ENCODE assay signal across 28 cellular contexts in the genomic region with DNA sequence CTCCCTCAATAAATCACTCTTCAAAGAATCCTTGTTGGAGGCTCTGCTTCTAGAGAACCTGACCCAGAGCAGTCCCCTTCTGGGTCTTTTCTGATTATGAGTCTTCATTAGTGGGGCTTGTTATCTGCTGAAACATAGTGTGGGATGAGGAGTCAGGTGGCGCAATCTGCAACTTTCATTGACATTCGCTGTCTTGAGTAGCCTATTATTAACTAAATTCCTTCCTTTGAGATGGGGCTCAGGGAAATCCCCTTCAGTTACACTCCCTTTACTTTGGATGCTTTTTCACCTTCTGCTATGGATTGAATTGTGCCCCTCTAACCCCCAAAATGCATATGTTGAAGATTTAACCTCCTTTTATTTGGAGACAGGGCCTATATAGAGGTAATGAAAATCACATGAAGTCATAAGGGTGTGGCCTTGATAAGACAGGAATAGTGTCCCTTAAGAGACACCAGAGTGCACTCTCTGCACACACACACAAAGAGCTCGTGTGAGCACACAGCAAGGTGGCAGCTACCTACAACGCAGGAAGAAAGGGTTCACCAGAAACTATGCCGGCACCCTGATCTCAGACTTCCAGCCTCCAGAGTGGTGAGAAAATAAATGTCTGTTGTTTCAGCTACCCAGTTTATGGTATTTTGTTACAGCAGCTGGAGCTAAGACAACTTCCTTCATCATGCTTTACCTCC. TPM values are rescaled to one million over a fixed set of nuclear protein-coding genes. Genes with fewer than 3 reads are reported as not detected.
A peak's percentile ranks its signal among the peaks of the same experiment; 100 is the strongest.
DNase-seq lines count a peak whose midpoint lies in the region; ATAC-seq lines count a peak whose summit lies in the region.
"Had no signal": no experiment of that assay in that cellular context is flagged by ENCODE, and none has a peak within 500 bp of the region (broad histone marks: within the 10 kb centered on the region; RNA-seq: fewer than 3 reads in every experiment).

No MANE protein-coding gene starts in this region.

- no peaks in the 10 kb centered on the region for H3K36me3 ChIP-seq in iPS-18a (ENCODE audit: control insufficient read depth, low read depth, low read length)
- H3K36me3 ChIP-seq: adrenal gland had no signal

- H3K9ac ChIP-seq in iPS-18a (ENCODE audit: low read length), result peak overlapping the region; percentile 24
- H3K9ac ChIP-seq: parathyroid adenoma had no signal

- peaks cover 12% of the 10 kb centered on the region for H3K36me3 Mint-ChIP-seq in activated naive CD8-positive, alpha-beta T cell treated with anti-CD3 and anti-CD28 coated beads, Interleukin-2, amount 50 U/mL, for 24 hours (ENCODE audit: low read depth)
- H3K36me3 Mint-ChIP-seq in activated naive CD8-positive, alpha-beta T cell treated with anti-CD3 and anti-CD28 coated beads for 36 hours, result peaks cover 6% of the 10 kb centered on the region
- peaks cover 34% of the 10 kb centered on the region for H3K36me3 Mint-ChIP-seq in activated T-helper 17 cell treated with anti-CD3 and anti-CD28 coated beads, Interleukin-2, amount 50 U/mL, for 72 hours (ENCODE audit: low read depth)
- H3K36me3 Mint-ChIP-seq: naive B cell had no signal

- no peaks in the 10 kb centered on the region for H3K27me3 Mint-ChIP-seq in activated naive CD8-positive, alpha-beta T cell treated with anti-CD3 and anti-CD28 coated beads, Interleukin-2, amount 50 U/mL, for 24 hours
- no peaks in the 10 kb centered on the region for H3K27me3 Mint-ChIP-seq in activated naive CD8-positive, alpha-beta T cell treated with anti-CD3 and anti-CD28 coated beads for 36 hours
- H3K27me3 Mint-ChIP-seq in activated T-helper 17 cell treated with anti-CD3 and anti-CD28 coated beads, Interleukin-2, amount 50 U/mL, for 72 hours, result no peaks in the 10 kb centered on the region
- H3K27me3 Mint-ChIP-seq: dendritic cell treated with granulocyte-macrophage colony-stimulating factor and Interleukin-4, amounts not matched to agents 40 ng/mL and 50 ng/mL, for 4 days; memory B cell; naive B cell; T-helper 17 cell had no signal

- H3K4me1 Mint-ChIP-seq in activated naive CD8-positive, alpha-beta T cell treated with anti-CD3 and anti-CD28 coated beads, Interleukin-2, amount 50 U/mL, for 24 hours, result peaks cover 11% of the 10 kb centered on the region
- H3K4me1 Mint-ChIP-seq in activated naive CD8-positive, alpha-beta T cell treated with anti-CD3 and anti-CD28 coated beads for 36 hours, result peaks cover 16% of the 10 kb centered on the region
- peaks cover 4% of the 10 kb centered on the region for H3K4me1 Mint-ChIP-seq in activated T-helper 17 cell treated with anti-CD3 and anti-CD28 coated beads, Interleukin-2, amount 50 U/mL, for 72 hours
- H3K4me1 Mint-ChIP-seq: CD14-positive monocyte, T-helper 17 cell had no signal

- DNase-seq in activated naive CD8-positive, alpha-beta T cell treated with anti-CD3 and anti-CD28 coated beads, Interleukin-2, amount 50 U/mL, for 24 hours, result no peak
- no peak for DNase-seq in activated naive CD8-positive, alpha-beta T cell treated with anti-CD3 and anti-CD28 coated beads for 36 hours
- DNase-seq in SHP77 treated with DMSO at 0.1 percent for 48 hours (lab: John Stamatoyannopoulos, UW) (no peak), inferior parietal cortex (ENCODE audit: extremely low spot score) (no peak), NCI-H69 (lab: John Stamatoyannopoulos, UW) (no peak), AG08396 (ENCODE audit: low spot score) (no peak)
- DNase-seq: ACHN; activated CD4-positive, alpha-beta T cell treated with anti-CD3 and anti-CD28 coated beads, Interleukin-2, amount 50 U/mL, for 1 hour; activated CD8-positive, alpha-beta memory T cell treated with anti-CD3 and anti-CD28 coated beads, Interleukin-2, amount 50 U/mL, for 48 hours; activated effector memory CD4-positive, alpha-beta T cell treated with anti-CD3 and anti-CD28 coated beads, Interleukin-2, amount 50 U/mL, for 16 hours; adrenal gland; foreskin fibroblast; HCEC 1CT; kidney glomerular epithelial cell; naive B cell; T-helper 17 cell; testis had no signal

- H3K27ac Mint-ChIP-seq in activated naive CD8-positive, alpha-beta T cell treated with anti-CD3 and anti-CD28 coated beads, Interleukin-2, amount 50 U/mL, for 24 hours, result peak overlapping the region; percentile 10
- H3K27ac Mint-ChIP-seq in activated naive CD8-positive, alpha-beta T cell treated with anti-CD3 and anti-CD28 coated beads for 36 hours, result no peak overlapping the region
- H3K27ac Mint-ChIP-seq in activated T-helper 17 cell treated with anti-CD3 and anti-CD28 coated beads, Interleukin-2, amount 50 U/mL, for 72 hours, result peak overlapping the region; percentile 16
- H3K27ac Mint-ChIP-seq: dendritic cell treated with granulocyte-macrophage colony-stimulating factor and Interleukin-4, amounts not matched to agents 40 ng/mL and 50 ng/mL, for 4 days; memory B cell; naive B cell; T-helper 17 cell had no signal

- no peaks in the 10 kb centered on the region for H3K9me3 ChIP-seq in iPS-18a (ENCODE audit: control insufficient read depth, low read depth, low read length)
- H3K9me3 ChIP-seq: adrenal gland, SJSA1, testis had no signal

- H3K9me3 Mint-ChIP-seq in activated naive CD8-positive, alpha-beta T cell treated with anti-CD3 and anti-CD28 coated beads, Interleukin-2, amount 50 U/mL, for 24 hours, result no peaks in the 10 kb centered on the region
- H3K9me3 Mint-ChIP-seq in activated naive CD8-positive, alpha-beta T cell treated with anti-CD3 and anti-CD28 coated beads for 36 hours, result no peaks in the 10 kb centered on the region
- no peaks in the 10 kb centered on the region for H3K9me3 Mint-ChIP-seq in activated T-helper 17 cell treated with anti-CD3 and anti-CD28 coated beads, Interleukin-2, amount 50 U/mL, for 72 hours
- H3K9me3 Mint-ChIP-seq: dendritic cell treated with granulocyte-macrophage colony-stimulating factor and Interleukin-4, amounts not matched to agents 40 ng/mL and 50 ng/mL, for 4 days; memory B cell; naive B cell had no signal

- H3K4me1 ChIP-seq in iPS-18a (ENCODE audit: control insufficient read depth, low read depth, low read length), result peaks cover 22% of the 10 kb centered on the region
- H3K4me1 ChIP-seq: parathyroid adenoma, SJSA1 had no signal

- no peaks in the 10 kb centered on the region for H3K27me3 ChIP-seq in iPS-18a (ENCODE audit: control insufficient read depth, insufficient read depth, low read length)
- H3K27me3 ChIP-seq: adrenal gland, SJSA1, testis had no signal

- H3K4me3 ChIP-seq in iPS-18a (ENCODE audit: low read length), result peak overlapping the region; percentile 49
- H3K4me3 ChIP-seq: adrenal gland, SJSA1, testis had no signal

- H3K4me3 Mint-ChIP-seq in activated naive CD8-positive, alpha-beta T cell treated with anti-CD3 and anti-CD28 coated beads, Interleukin-2, amount 50 U/mL, for 24 hours, result no peak overlapping the region
- H3K4me3 Mint-ChIP-seq in activated naive CD8-positive, alpha-beta T cell treated with anti-CD3 and anti-CD28 coated beads for 36 hours, result no peak overlapping the region
- no peak overlapping the region for H3K4me3 Mint-ChIP-seq in activated T-helper 17 cell treated with anti-CD3 and anti-CD28 coated beads, Interleukin-2, amount 50 U/mL, for 72 hours
- H3K4me3 Mint-ChIP-seq: CD14-positive monocyte; dendritic cell treated with granulocyte-macrophage colony-stimulating factor and Interleukin-4, amounts not matched to agents 40 ng/mL and 50 ng/mL, for 4 days; memory B cell; naive B cell; T-helper 17 cell had no signal

- ATAC-seq in activated naive CD8-positive, alpha-beta T cell treated with anti-CD3 and anti-CD28 coated beads, Interleukin-2, amount 50 U/mL, for 24 hours, result no peak
- ATAC-seq in activated T-helper 17 cell treated with anti-CD3 and anti-CD28 coated beads, Interleukin-2, amount 50 U/mL, for 72 hours (replicated peaks), result no peak
- ATAC-seq: HepG2, Panc1, T-helper 17 cell had no signal

- H3K27ac ChIP-seq in iPS-18a (ENCODE audit: low read length), result peak overlapping the region; percentile 37
- H3K27ac ChIP-seq: adrenal gland, parathyroid adenoma, SJSA1, testis had no signal

RNA-seq across cellular contexts. Expression of a gene that starts 19.5 kb away (rescaled TPM):
- not detected for total RNA-seq in activated naive CD8-positive, alpha-beta T cell treated with anti-CD3 and anti-CD28 coated beads for 36 hours
- not detected for total RNA-seq in activated T-helper 17 cell treated with anti-CD3 and anti-CD28 coated beads, Interleukin-2, amount 50 U/mL, for 72 hours
- total RNA-seq: bronchial epithelial cell, M059J, SJSA1, T-helper 17 cell had no signal

RNA-seq across cellular contexts. Expression of a gene that starts 23.9 kb away (rescaled TPM):
- 10 to 100 TPM; 14.5 to 16.5 TPM for total RNA-seq in activated naive CD8-positive, alpha-beta T cell treated with anti-CD3 and anti-CD28 coated beads for 36 hours
- 10 to 100 TPM; 13.7 to 14.8 TPM for total RNA-seq in activated T-helper 17 cell treated with anti-CD3 and anti-CD28 coated beads, Interleukin-2, amount 50 U/mL, for 72 hours

RNA-seq across cellular contexts. Expression of a gene that starts 32.0 kb away (rescaled TPM):
- total RNA-seq in activated naive CD8-positive, alpha-beta T cell treated with anti-CD3 and anti-CD28 coated beads for 36 hours, result 10 to 100 TPM; 53.2 to 59.1 TPM
- 10 to 100 TPM; 71.3 to 99.6 TPM for total RNA-seq in activated T-helper 17 cell treated with anti-CD3 and anti-CD28 coated beads, Interleukin-2, amount 50 U/mL, for 72 hours

RNA-seq across cellular contexts. Expression of a gene that starts 32.7 kb away (rescaled TPM):
- 10 to 100 TPM; 29.0 to 30.1 TPM for total RNA-seq in activated naive CD8-positive, alpha-beta T cell treated with anti-CD3 and anti-CD28 coated beads for 36 hours
- 10 to 100 TPM; 25.2 to 28.5 TPM for total RNA-seq in activated T-helper 17 cell treated with anti-CD3 and anti-CD28 coated beads, Interleukin-2, amount 50 U/mL, for 72 hours
